18 cellular contexts compared by ENCODE assay signal in genomic region chr14:75864352-75864751, GRCh38.
DNase-seq lines count a peak whose midpoint lies in the region; ATAC-seq and TF ChIP-seq lines count a peak whose summit lies in the region.
"Had no signal": no experiment of that assay in that cellular context is flagged by ENCODE, and none has a peak within 500 bp of the region (broad histone marks: within the 10 kb centered on the region; RNA-seq: fewer than 3 reads in every experiment).

No MANE protein-coding gene starts in this region.

- no peak overlapping the region for H2BK5ac ChIP-seq in IMR-90 (ENCODE audit: low read depth, low read length, poor library complexity, severe bottlenecking)

- dilution Hi-C loops in IMR-90 (cut with HindIII; ENCODE audit: low sequenced_read_pairs, unreplicated experiment), result no loop called here

- no peak overlapping the region for H2BK120ac ChIP-seq in IMR-90 (ENCODE audit: low read depth, low read length)

- H3K14ac ChIP-seq in IMR-90 (replicated peaks; ENCODE audit: low read depth, low read length), result no peak overlapping the region

- H3K9me3 Mint-ChIP-seq in Caco-2 (ENCODE audit: unreplicated experiment), result no peaks in the 10 kb centered on the region
- H3K9me3 Mint-ChIP-seq: activated CD4-positive, alpha-beta T cell treated with anti-CD3 and anti-CD28 coated beads, Interleukin-2, amount 10 ng/mL, durations not matched to agents 24 days and 14 days; activated naive CD4-positive, alpha-beta T cell treated with anti-CD3 and anti-CD28 coated beads for 36 hours had no signal

- H3K27me3 ChIP-seq in IMR-90 (ENCODE audit: control insufficient read depth, insufficient read depth, low read length), result no peaks in the 10 kb centered on the region
- H3K27me3 ChIP-seq in Caco-2 (replicated peaks; ENCODE audit: control insufficient read depth, insufficient read depth, low read length), result no peaks in the 10 kb centered on the region
- H3K27me3 ChIP-seq: cardiac muscle cell, gastrocnemius medialis, right atrium auricular region, vagina had no signal

- H4K91ac ChIP-seq in IMR-90 (ENCODE audit: insufficient read depth, low read depth, low read length), result no peak overlapping the region

- H3K4ac ChIP-seq in IMR-90 (ENCODE audit: low read depth, low read length), result no peak overlapping the region

- no peak overlapping the region for H2BK15ac ChIP-seq in IMR-90 (ENCODE audit: low read depth, low read length)

- H3K27me3 Mint-ChIP-seq in Caco-2 (ENCODE audit: insufficient read depth, unreplicated experiment), result no peaks in the 10 kb centered on the region
- H3K27me3 Mint-ChIP-seq: activated CD4-positive, alpha-beta T cell treated with anti-CD3 and anti-CD28 coated beads, Interleukin-2, amount 10 ng/mL, durations not matched to agents 24 days and 14 days had no signal

- no peak for TF ChIP-seq RAD21 in IMR-90 (IDR thresholded peaks at IDR 0.05; ENCODE audit: low read length)

- H3K9me3 ChIP-seq in IMR-90 (ENCODE audit: control insufficient read depth, insufficient read depth, low read length) (no peaks in the 10 kb centered on the region), Caco-2 (no peaks in the 10 kb centered on the region)
- H3K9me3 ChIP-seq: gastrocnemius medialis, right atrium auricular region, vagina had no signal

- peaks cover 6% of the 10 kb centered on the region for H3K36me3 Mint-ChIP-seq in Caco-2 (ENCODE audit: insufficient read depth, unreplicated experiment)

- H2BK20ac ChIP-seq in IMR-90 (ENCODE audit: low read depth, low read length), result no peak overlapping the region

- H4K8ac ChIP-seq in IMR-90 (ENCODE audit: low read depth in 2 of 2, low read length in 2 of 2), result no peak overlapping the region

- peak; percentile 38 for DNase-seq in AG04449 (ENCODE audit: low read depth, low spot score)
- peak; percentile 92 for DNase-seq in IMR-90
- peak; percentile 52 for DNase-seq in astrocyte of the spinal cord (ENCODE audit: low read depth, low spot score)
- peak; percentile 17 for DNase-seq in glomerular visceral epithelial cell (ENCODE audit: extremely low spot score)
- DNase-seq in NAMALWA (ENCODE audit: low spot score), result no peak
- DNase-seq in Caco-2, result no peak
- no peak for DNase-seq in mesenteric fat pad (ENCODE audit: low spot score)
- no peak for DNase-seq in GM13977 (ENCODE audit: low spot score)
- DNase-seq: activated CD4-positive, alpha-beta T cell treated with anti-CD3 and anti-CD28 coated beads, Interleukin-2, amount 10 ng/mL, durations not matched to agents 24 days and 14 days; activated naive CD4-positive, alpha-beta T cell treated with anti-CD3 and anti-CD28 coated beads for 36 hours; activated T-cell treated with anti-CD3 and anti-CD28 coated beads for 4 hours; gastrocnemius medialis; Kasumi-1; NCI-H1694; stimulated activated CD4-positive, alpha-beta T cell treated with anti-CD3 and anti-CD28 coated beads, Interleukin-1b, Interleukin-23, amount 100 ng/mL, for 48 hours had no signal

- no peak overlapping the region for H3K27ac ChIP-seq in IMR-90 (ENCODE audit: insufficient read depth, low read length)
- H3K27ac ChIP-seq: gastrocnemius medialis, right atrium auricular region, vagina had no signal

- CTCF ChIA-PET in AG04449 (lab: Yijun Ruan, JAX), result interaction anchor here (1.1 to 1.8 kb wide), 5 partner anchors 16 to 118 kb away, joined by 3 to 6 read pairs (median 3); no protein-coding TSS in a partner anchor
- CTCF ChIA-PET in IMR-90 (lab: Yijun Ruan, JAX), result no interaction called here
- CTCF ChIA-PET in Caco-2 (lab: Charles Lee), result interaction anchor here (1.0 to 1.6 kb wide), 2 partner anchors 70 to 118 kb away, joined by 3 to 5 read pairs; partner anchors contain the start of gene TGFB3

- no peak overlapping the region for H3K18ac ChIP-seq in IMR-90 (ENCODE audit: low read depth, low read length)

- H3K4me1 ChIP-seq in IMR-90 (ENCODE audit: control insufficient read depth, insufficient read depth, low read length) (peaks cover 29% of the 10 kb centered on the region), Caco-2 (peaks cover 40% of the 10 kb centered on the region)

- H3K36me3 ChIP-seq in IMR-90 (ENCODE audit: control insufficient read depth, insufficient read depth, low read length) (no peaks in the 10 kb centered on the region), Caco-2 (ENCODE audit: control insufficient read depth, insufficient read depth, low read length) (no peaks in the 10 kb centered on the region)
- H3K36me3 ChIP-seq: cardiac muscle cell, gastrocnemius medialis, right atrium auricular region, vagina had no signal

- POLR2A ChIA-PET in AG04449 (lab: Yijun Ruan, JAX), result no interaction called here
- POLR2A ChIA-PET in IMR-90 (lab: Charles Lee; ENCODE audit: unreplicated experiment), result interaction anchor here (0.5 kb wide), 1 partner anchor 1315 kb away, joined by 4 read pairs; no protein-coding TSS in a partner anchor
- POLR2A ChIA-PET in Caco-2 (lab: Charles Lee), result no interaction called here

- H3K4me3 ChIP-seq in AG04449 (ENCODE audit: low read depth, low read length) (no peak overlapping the region), IMR-90 (ENCODE audit: insufficient read depth, low read depth, low read length) (no peak overlapping the region), astrocyte of the spinal cord (ENCODE audit: low read depth, low read length) (no peak overlapping the region), Caco-2 (ENCODE audit: low read depth, low read length) (no peak overlapping the region)
- H3K4me3 ChIP-seq: cardiac muscle cell, gastrocnemius medialis, right atrium auricular region, vagina had no signal

- no peak overlapping the region for H2AFZ ChIP-seq in IMR-90 (replicated peaks; ENCODE audit: low read length, poor library complexity)

- H2AK9ac ChIP-seq in IMR-90 (replicated peaks; ENCODE audit: low read depth, low read length, poor library complexity), result no peak overlapping the region

- no peak overlapping the region for H4K5ac ChIP-seq in IMR-90 (ENCODE audit: low read depth, low read length)

- no peak overlapping the region for H3K9ac ChIP-seq in IMR-90 (ENCODE audit: low read depth, low read length)

- no peak overlapping the region; the same call in 1 of the 2 replicates for H2AK5ac ChIP-seq in IMR-90 (ENCODE audit: low read depth, low read length)

- no peak overlapping the region for H3K4me3 Mint-ChIP-seq in Caco-2 (ENCODE audit: unreplicated experiment)
- H3K4me3 Mint-ChIP-seq: activated CD4-positive, alpha-beta T cell treated with anti-CD3 and anti-CD28 coated beads, Interleukin-2, amount 10 ng/mL, durations not matched to agents 24 days and 14 days; activated naive CD4-positive, alpha-beta T cell treated with anti-CD3 and anti-CD28 coated beads for 36 hours had no signal

- intact Hi-C loops in IMR-90 (cut with micrococcal nuclease) (loop anchor here (2.0 kb wide), 1 partner anchor 14 kb away; no protein-coding TSS in a partner anchor), Caco-2 (cut with micrococcal nuclease; ENCODE audit: unreplicated experiment) (loop anchor here (5.0 kb wide), 1 partner anchor 152 kb away; no protein-coding TSS in a partner anchor)

- no CpG with 5 or more reads among the region's 2 CpGs for WGBS in IMR-90 (ENCODE audit: extremely low coverage in 2 of 2, insufficient read length in 1 of 2), 2 experiments

- in situ Hi-C loops in IMR-90 (cut with MboI; ENCODE audit: low sequenced_read_pairs) (no loop called here), astrocyte of the spinal cord (cut with HindIII; ENCODE audit: low sequenced_read_pairs) (no loop called here), GM13977 (cut with MboI; ENCODE audit: low pct_unique_long_range_greater_than_20kb, low sequenced_read_pairs, unreplicated experiment) (no loop called here)

- H3K27ac Mint-ChIP-seq in Caco-2 (ENCODE audit: unreplicated experiment), result no peak overlapping the region
- H3K27ac Mint-ChIP-seq: activated CD4-positive, alpha-beta T cell treated with anti-CD3 and anti-CD28 coated beads, Interleukin-2, amount 10 ng/mL, durations not matched to agents 24 days and 14 days; activated naive CD4-positive, alpha-beta T cell treated with anti-CD3 and anti-CD28 coated beads for 36 hours had no signal

- no peak for TF ChIP-seq POLR2A in IMR-90 (IDR thresholded peaks at IDR 0.05; ENCODE audit: low read depth, low read length)

- H3K4me2 ChIP-seq in IMR-90 (ENCODE audit: low read depth, low read length), result no peak overlapping the region

- peaks cover 14% of the 10 kb centered on the region for H3K9me1 ChIP-seq in IMR-90 (ENCODE audit: insufficient read depth, low read length)

- no peak overlapping the region for H3K23ac ChIP-seq in IMR-90 (ENCODE audit: low read depth, low read length)

- no peaks in the 10 kb centered on the region for H4K20me1 ChIP-seq in IMR-90 (ENCODE audit: insufficient read depth, low read length)

- BruUV-seq in IMR-90 (replicated peaks; lab: Mats Ljungman, UMichigan) (no TSS peak), Caco-2 (replicated peaks; lab: Mats Ljungman, UMichigan) (no TSS peak)

- ATAC-seq in IMR-90 (ENCODE audit: low read depth), result peak; percentile 42
- ATAC-seq: gastrocnemius medialis had no signal

- peaks cover 48% of the 10 kb centered on the region for H3K4me1 Mint-ChIP-seq in Caco-2 (ENCODE audit: low read depth, unreplicated experiment)

- no peak overlapping the region for H3K56ac ChIP-seq in IMR-90 (ENCODE audit: extremely low read depth, insufficient read depth, low read length)

- no peak for TF ChIP-seq CTCF in AG04449 (IDR thresholded peaks at IDR 0.05; ENCODE audit: insufficient read depth, low read length, missing control alignments)
- TF ChIP-seq CTCF in IMR-90 (conservative IDR thresholded peaks at IDR 0.05; ENCODE audit: low read depth, low read length), result no peak
- no peak for TF ChIP-seq CTCF in astrocyte of the spinal cord (IDR thresholded peaks at IDR 0.05; ENCODE audit: low read depth, low read length)
- no peak for TF ChIP-seq CTCF in Caco-2 (IDR thresholded peaks at IDR 0.05; ENCODE audit: insufficient read depth in 1 of 2, low read depth in 1 of 2, low read length in 1 of 2, severe bottlenecking in 1 of 2, unreplicated experiment in 1 of 2)
- no peak for TF ChIP-seq CTCF in GM13977 (IDR thresholded peaks at IDR 0.05; ENCODE audit: extremely low read depth, insufficient read depth, missing control alignments)

- H3K79me1 ChIP-seq in IMR-90 (ENCODE audit: low read depth in 1 of 2, low read length in 2 of 2), result peaks cover 0 to 3% of the 10 kb centered on the region in 2 experiments; a peak in 1 of 4 replicates

TF ChIP-seq in IMR-90, 13 proteins besides CTCF, POLR2A, EP300 and RAD21 (continues in another document):
- peak; percentile 99 for TF ChIP-seq CEBPB (IDR thresholded peaks at IDR 0.05; ENCODE audit: low read depth, low read length)
- TF ChIP-seq BHLHE40 (IDR thresholded peaks at IDR 0.05; ENCODE audit: low read depth, low read length), result 0 out of 2 replicates have a peak, but pooled peaks have one; percentile 21
- no peak for TF ChIP-seq RFX5 (IDR thresholded peaks at IDR 0.05; ENCODE audit: low read depth, low read length)
- no peak for TF ChIP-seq SMC3 (IDR thresholded peaks at IDR 0.05; ENCODE audit: low read depth, low read length)
- no peak for TF ChIP-seq NFE2L2 (IDR thresholded peaks at IDR 0.05; ENCODE audit: low read depth, low read length)

Comparison
In these comparisons a context has a peak if more than half of its experiments do, and no peak if none do; other contexts are left out.
1. DNase-seq: peak in AG04449 (single experiment), IMR-90 (single experiment), astrocyte of the spinal cord (single experiment) and glomerular visceral epithelial cell (single experiment); none in NAMALWA (single experiment), Caco-2 (0 of 2), mesenteric fat pad (single experiment) and GM13977 (single experiment).